ENCODE assay signal across 11 cellular contexts in the genomic region with DNA sequence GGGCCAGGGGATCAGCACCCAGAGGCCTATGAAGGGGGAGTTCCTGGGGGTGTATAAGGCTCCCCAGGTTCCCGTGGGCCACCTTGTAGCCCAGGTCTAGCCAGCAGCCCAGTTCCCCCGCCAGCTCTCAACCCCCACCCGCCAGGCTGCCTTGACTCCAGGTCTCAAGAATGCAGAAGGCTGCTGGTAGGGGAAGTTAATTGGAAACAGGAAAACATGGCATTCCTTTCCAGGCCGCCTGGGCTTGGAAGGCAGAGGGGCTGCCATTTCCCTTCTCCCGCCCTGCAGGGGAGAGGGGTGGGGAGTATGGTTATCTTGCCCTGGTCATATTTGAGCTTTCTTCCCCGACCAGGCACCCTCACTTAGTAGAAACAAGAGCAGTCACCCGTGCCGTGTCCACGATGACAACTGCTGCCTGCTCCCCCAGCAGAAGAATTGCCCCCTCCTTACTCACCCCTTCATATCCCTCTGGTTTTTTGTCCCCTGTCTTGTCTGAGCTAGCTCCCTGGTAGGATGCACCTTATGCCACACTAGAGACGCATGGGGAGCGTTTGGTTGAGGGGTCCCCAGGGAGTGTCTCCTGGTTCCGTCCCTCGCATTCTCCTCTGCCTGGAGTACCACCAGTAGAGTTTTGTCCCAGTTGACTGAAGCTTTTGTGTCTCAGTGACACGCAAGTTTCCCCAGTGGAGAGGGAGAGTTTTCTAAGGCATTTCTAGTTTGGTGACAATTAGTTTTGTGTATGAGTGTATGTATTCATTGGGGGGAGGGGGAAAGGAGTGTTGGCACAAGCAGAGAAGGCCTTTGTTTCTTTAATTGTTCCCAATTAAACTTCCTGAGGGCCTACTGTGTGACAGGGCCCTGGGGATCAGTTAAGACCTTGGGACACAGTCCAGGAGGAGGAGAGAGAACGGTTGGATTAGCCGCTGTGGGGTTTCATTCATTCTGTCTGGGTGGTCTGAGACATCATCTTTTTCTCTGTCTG. TPM values are rescaled to one million over a fixed set of nuclear protein-coding genes. Genes with fewer than 3 reads are reported as not detected.
DNase-seq lines count a peak whose midpoint lies in the region; ATAC-seq and TF ChIP-seq lines count a peak whose summit lies in the region.
"Had no signal": no experiment of that assay in that cellular context is flagged by ENCODE, and none has a peak within 500 bp of the region (broad histone marks: within the 10 kb centered on the region; RNA-seq: fewer than 3 reads in every experiment).

No MANE protein-coding gene starts in this region.

- H3K4me1 ChIP-seq in mesendoderm (ENCODE audit: control insufficient read depth, low read depth, low read length) = peaks cover 10% of the 10 kb centered on the region

- peak overlapping the region; percentile 9 for H3K4me3 Mint-ChIP-seq in natural killer cell
- no peak overlapping the region for H3K4me3 Mint-ChIP-seq in natural killer cell treated with Interleukin-12 subunit alpha and Interleukin-12 subunit beta and Interleukin-15 and Interleukin-18, amount 100 ng/mL, for 72 hours
- H3K4me3 Mint-ChIP-seq: activated CD4-positive, alpha-beta T cell treated with anti-CD3 and anti-CD28 coated beads for 36 hours had no signal

- peak overlapping the region in 1 of 2 donors; percentile 65 for H3K27ac Mint-ChIP-seq in natural killer cell
- H3K27ac Mint-ChIP-seq in natural killer cell treated with Interleukin-12 subunit alpha and Interleukin-12 subunit beta and Interleukin-15 and Interleukin-18, amount 100 ng/mL, for 72 hours = no peak overlapping the region
- H3K27ac Mint-ChIP-seq: activated CD4-positive, alpha-beta T cell treated with anti-CD3 and anti-CD28 coated beads for 36 hours had no signal

- no peaks in the 10 kb centered on the region for H3K9me3 Mint-ChIP-seq in natural killer cell
- H3K9me3 Mint-ChIP-seq in natural killer cell treated with Interleukin-12 subunit alpha and Interleukin-12 subunit beta and Interleukin-15 and Interleukin-18, amount 100 ng/mL, for 72 hours = no peaks in the 10 kb centered on the region

- DNase-seq in natural killer cell = no peak
- no peak for DNase-seq in natural killer cell treated with Interleukin-12 subunit alpha and Interleukin-12 subunit beta and Interleukin-15 and Interleukin-18, amount 100 ng/mL, for 72 hours (ENCODE audit: low spot score)
- peak; percentile 68 for DNase-seq in dedifferentiated amniotic fluid mesenchymal stem cell (ENCODE audit: extremely low spot score)
- DNase-seq in mesendoderm = peak; percentile 98
- no peak for DNase-seq in OCI-M2 (lab: John Stamatoyannopoulos, UW; ENCODE audit: unreplicated experiment)
- DNase-seq in NCI-H2196 (lab: John Stamatoyannopoulos, UW; ENCODE audit: unreplicated experiment) = no peak
- no peak for DNase-seq in ureter (ENCODE audit: low spot score)
- DNase-seq: activated CD4-positive, alpha-beta T cell treated with anti-CD3 and anti-CD28 coated beads for 36 hours; DMS79 treated with DMSO at 0.1 percent for 48 hours; foreskin melanocyte had no signal

- intact Hi-C loops in natural killer cell (cut with micrococcal nuclease) = no loop called here

- H3K36me3 Mint-ChIP-seq in natural killer cell = no peaks in the 10 kb centered on the region
- no peaks in the 10 kb centered on the region for H3K36me3 Mint-ChIP-seq in natural killer cell treated with Interleukin-12 subunit alpha and Interleukin-12 subunit beta and Interleukin-15 and Interleukin-18, amount 100 ng/mL, for 72 hours

- no peak for ATAC-seq in natural killer cell
- no peak for ATAC-seq in natural killer cell treated with Interleukin-12 subunit alpha and Interleukin-12 subunit beta and Interleukin-15 and Interleukin-18, amount 100 ng/mL, for 72 hours
- no peak for ATAC-seq in GM18870 (IDR thresholded peaks at IDR 0.05; ENCODE audit: unreplicated experiment)
- ATAC-seq: activated CD4-positive, alpha-beta T cell treated with anti-CD3 and anti-CD28 coated beads for 36 hours had no signal

- no peaks in the 10 kb centered on the region for H3K27me3 Mint-ChIP-seq in natural killer cell (ENCODE audit: low read depth in 2 of 2)
- H3K27me3 Mint-ChIP-seq in natural killer cell treated with Interleukin-12 subunit alpha and Interleukin-12 subunit beta and Interleukin-15 and Interleukin-18, amount 100 ng/mL, for 72 hours = no peaks in the 10 kb centered on the region
- H3K27me3 Mint-ChIP-seq: activated CD4-positive, alpha-beta T cell treated with anti-CD3 and anti-CD28 coated beads for 36 hours had no signal

- no peaks in the 10 kb centered on the region for H3K36me3 ChIP-seq in mesendoderm (ENCODE audit: control insufficient read depth, insufficient read depth, low read length)

- peak overlapping the region; percentile 78 for H2BK120ac ChIP-seq in mesendoderm (ENCODE audit: low read depth, low read length)

- peak overlapping the region; percentile 83 for H2BK5ac ChIP-seq in mesendoderm (ENCODE audit: low read length)

- H3K27me3 ChIP-seq in mesendoderm (ENCODE audit: insufficient read depth, low read length, poor library complexity) = no peaks in the 10 kb centered on the region

- H3K56ac ChIP-seq in mesendoderm (ENCODE audit: low read length) = peak overlapping the region; percentile 78

- H3K79me2 ChIP-seq in mesendoderm (ENCODE audit: control insufficient read depth, insufficient read depth, low read length) = peaks cover 77% of the 10 kb centered on the region

- no peak overlapping the region for H3K4me3 ChIP-seq in mesendoderm (ENCODE audit: low read length)

- H2AK5ac ChIP-seq in mesendoderm (ENCODE audit: low read length) = peak overlapping the region; percentile 14

- H3K4me1 Mint-ChIP-seq in natural killer cell = peaks cover 33 to 49% of the 10 kb centered on the region in 2 donors
- peaks cover 15 to 28% of the 10 kb centered on the region in 2 donors for H3K4me1 Mint-ChIP-seq in natural killer cell treated with Interleukin-12 subunit alpha and Interleukin-12 subunit beta and Interleukin-15 and Interleukin-18, amount 100 ng/mL, for 72 hours (ENCODE audit: low read depth in 2 of 2)

- no peak for TF ChIP-seq CTCF in natural killer cell (IDR thresholded peaks at IDR 0.05)

- no peak overlapping the region for H3K4me2 ChIP-seq in mesendoderm (ENCODE audit: low read length)

- H4K8ac ChIP-seq in mesendoderm (ENCODE audit: low read depth, low read length) = no peak overlapping the region

- peak overlapping the region; percentile 60 for H3K4ac ChIP-seq in mesendoderm (ENCODE audit: low read depth, low read length)

- H3K23ac ChIP-seq in mesendoderm (ENCODE audit: low read length) = no peak overlapping the region

- peak overlapping the region; percentile 56 for H3K9ac ChIP-seq in mesendoderm (ENCODE audit: low read length)

- no peak overlapping the region for H2BK15ac ChIP-seq in mesendoderm (replicated peaks; ENCODE audit: low read depth)

- peak overlapping the region; percentile 64 for H3K18ac ChIP-seq in mesendoderm (ENCODE audit: low read length)

- WGBS in mesendoderm (ENCODE audit: extremely low coverage, insufficient coverage, low lambda C conversion rate) = no CpG with 5 or more reads among the region's 16 CpGs

- peak overlapping the region; percentile 90 for H3K27ac ChIP-seq in mesendoderm (ENCODE audit: low read depth, low read length)

- no peak overlapping the region for H4K5ac ChIP-seq in mesendoderm (ENCODE audit: low read length)

- peaks cover 17% of the 10 kb centered on the region for H3K79me1 ChIP-seq in mesendoderm (ENCODE audit: low read length)

RNA-seq across cellular contexts. Expression of a gene that starts 4.5 kb away (rescaled TPM):
- 10 to 100 TPM; 31.9 to 37.4 (median 34.1) TPM for total RNA-seq in natural killer cell
- 10 to 100 TPM; 14.4 to 17.5 TPM for total RNA-seq in natural killer cell treated with Interleukin-12 subunit alpha and Interleukin-12 subunit beta and Interleukin-15 and Interleukin-18, amount 100 ng/mL, for 72 hours
- 13.5 TPM for polyA plus RNA-seq in mesendoderm (2013, experiment 1 of 2)
- polyA plus RNA-seq in mesendoderm (2013, experiment 2 of 2) = 13.0 TPM
- total RNA-seq in ureter = 19.4 TPM

RNA-seq across cellular contexts. Expression of a gene that starts 40.5 kb away (rescaled TPM):
- 1 to 10 TPM; 1.5 to 2.0 (median 1.5) TPM for total RNA-seq in natural killer cell
- under 1 TPM in 1 of 2 donors, not detected in 1; 0.10 TPM for total RNA-seq in natural killer cell treated with Interleukin-12 subunit alpha and Interleukin-12 subunit beta and Interleukin-15 and Interleukin-18, amount 100 ng/mL, for 72 hours
- 0.03 TPM for polyA plus RNA-seq in mesendoderm (2013, experiment 1 of 2)
- 0.03 TPM for polyA plus RNA-seq in mesendoderm (2013, experiment 2 of 2)
- 0.70 TPM for total RNA-seq in ureter

Comparison
In these comparisons a context has a peak if more than half of its experiments do, and no peak if none do; other contexts are left out.
1. DNase-seq: peak in dedifferentiated amniotic fluid mesenchymal stem cell (single experiment) and mesendoderm (single experiment); none in natural killer cell (single experiment), natural killer cell treated with Interleukin-12 subunit alpha and Interleukin-12 subunit beta and Interleukin-15 and Interleukin-18, amount 100 ng/mL, for 72 hours (single experiment), OCI-M2 (single experiment), NCI-H2196 (single experiment) and ureter (single experiment).